ENCODE assay signal across 17 cellular contexts in genomic region chr15:24933716-24934115, GRCh38. TPM values are rescaled to one million over a fixed set of nuclear protein-coding genes. Genes with fewer than 3 reads are reported as not detected.
DNase-seq lines count a peak whose midpoint lies in the region; ATAC-seq and TF ChIP-seq lines count a peak whose summit lies in the region.
"Had no signal": no experiment of that assay in that cellular context is flagged by ENCODE, and none has a peak within 500 bp of the region (broad histone marks: within the 10 kb centered on the region; RNA-seq: fewer than 3 reads in every experiment).

No MANE protein-coding gene starts in this region.

- peaks cover 50% of the 10 kb centered on the region for H3K9me3 Mint-ChIP-seq in T-helper 2 cell treated with Interferon-gamma antibody and Interleukin-4, amounts not matched to agents 5 μg/mL and 100 μg/mL, for 36 hours

- H3K4me1 ChIP-seq in right atrium auricular region (no peaks in the 10 kb centered on the region), sigmoid colon (no peaks in the 10 kb centered on the region), uterus (no peaks in the 10 kb centered on the region)

- 92 to 93% methylated on average over 7 of the region's 7 CpGs for WGBS in sigmoid colon, 2 donors

- H3K27me3 ChIP-seq in right atrium auricular region (no peaks in the 10 kb centered on the region), sigmoid colon (no peaks in the 10 kb centered on the region), uterus (no peaks in the 10 kb centered on the region), dorsolateral prefrontal cortex (no peaks in the 10 kb centered on the region)

- H3K27ac ChIP-seq in right atrium auricular region (peak overlapping the region; percentile 19 to 70), sigmoid colon (no peak overlapping the region), uterus (no peak overlapping the region), dorsolateral prefrontal cortex (no peak overlapping the region)
- H3K27ac ChIP-seq: 22Rv1 had no signal

- no peak for TF ChIP-seq POLR2A in sigmoid colon (IDR thresholded peaks at IDR 0.05)
- TF ChIP-seq POLR2A in uterus (IDR thresholded peaks at IDR 0.05) = no peak

- H3K9me3 ChIP-seq in right atrium auricular region (no peaks in the 10 kb centered on the region), sigmoid colon (peaks cover 0 to 18% (median 0%) of the 10 kb centered on the region in 4 donors), uterus (no peaks in the 10 kb centered on the region)

- DNase-seq in Right ventricle myocardium inferior (ENCODE audit: missing footprints) = no peak
- no peak for DNase-seq in cardiac septum (ENCODE audit: low spot score)
- no peak for DNase-seq in right atrium auricular region (ENCODE audit: low spot score)
- DNase-seq in sigmoid colon = peak; percentile 9
- DNase-seq in T-helper 2 cell treated with Interferon-gamma antibody and Interleukin-4, amounts not matched to agents 5 μg/mL and 100 μg/mL, for 36 hours (ENCODE audit: low spot score) = no peak
- no peak for DNase-seq in uterus
- no peak for DNase-seq in dorsolateral prefrontal cortex
- DNase-seq: CD8-positive, alpha-beta T cell; COR-L47; DMS153; DMS79 treated with DMSO at 0.1 percent for 48 hours; EL; GOT3; H9 had no signal

- TF ChIP-seq CTCF in right atrium auricular region (IDR thresholded peaks at IDR 0.05) = no peak
- TF ChIP-seq CTCF in sigmoid colon (IDR thresholded peaks at IDR 0.05) = no peak
- TF ChIP-seq CTCF in uterus (IDR thresholded peaks at IDR 0.05) = no peak
- TF ChIP-seq CTCF in dorsolateral prefrontal cortex (IDR thresholded peaks at IDR 0.05 in 54 of 56, conservative IDR thresholded peaks at IDR 0.05 in 2 of 56; ENCODE audit: low read depth in 1 of 56, partially characterized antibody in 56 of 56) = no peak

- H3K27ac Mint-ChIP-seq in T-helper 2 cell treated with Interferon-gamma antibody and Interleukin-4, amounts not matched to agents 5 μg/mL and 100 μg/mL, for 36 hours = no peak overlapping the region
- H3K27ac Mint-ChIP-seq: CD8-positive, alpha-beta T cell had no signal

- H3K4me3 Mint-ChIP-seq in T-helper 2 cell treated with Interferon-gamma antibody and Interleukin-4, amounts not matched to agents 5 μg/mL and 100 μg/mL, for 36 hours = no peak overlapping the region
- H3K4me3 Mint-ChIP-seq: CD14-positive monocyte; CD8-positive, alpha-beta T cell; H9 had no signal

- intact Hi-C loops in Right ventricle myocardium inferior (cut with DNase I) (no loop called here), cardiac septum (cut with DNase I) (no loop called here), sigmoid colon (cut with DNase I) (no loop called here), uterus (cut with DNase I; ENCODE audit: low total_unique reads) (no loop called here), dorsolateral prefrontal cortex (cut with DNase I) (no loop called here)

- H3K36me3 Mint-ChIP-seq in T-helper 2 cell treated with Interferon-gamma antibody and Interleukin-4, amounts not matched to agents 5 μg/mL and 100 μg/mL, for 36 hours (ENCODE audit: low read depth) = no peaks in the 10 kb centered on the region
- H3K36me3 Mint-ChIP-seq: CD14-positive monocyte; CD8-positive, alpha-beta T cell had no signal

- H3K4me3 ChIP-seq in right atrium auricular region (no peak overlapping the region), sigmoid colon (no peak overlapping the region), uterus (no peak overlapping the region), dorsolateral prefrontal cortex (no peak overlapping the region)

- H3K27me3 Mint-ChIP-seq in T-helper 2 cell treated with Interferon-gamma antibody and Interleukin-4, amounts not matched to agents 5 μg/mL and 100 μg/mL, for 36 hours (ENCODE audit: low read depth) = no peaks in the 10 kb centered on the region

- TF ChIP-seq EP300 in sigmoid colon (IDR thresholded peaks at IDR 0.05) = no peak

- H3K4me1 Mint-ChIP-seq in T-helper 2 cell treated with Interferon-gamma antibody and Interleukin-4, amounts not matched to agents 5 μg/mL and 100 μg/mL, for 36 hours (ENCODE audit: low read depth) = no peaks in the 10 kb centered on the region
- H3K4me1 Mint-ChIP-seq: CD14-positive monocyte had no signal

- H3K36me3 ChIP-seq in right atrium auricular region (no peaks in the 10 kb centered on the region), sigmoid colon (no peaks in the 10 kb centered on the region), uterus (no peaks in the 10 kb centered on the region)

- ATAC-seq in Right ventricle myocardium inferior (peak; percentile 56), HG03159 (IDR thresholded peaks at IDR 0.05; ENCODE audit: unreplicated experiment) (no peak)
- ATAC-seq: CD8-positive, alpha-beta T cell had no signal

RNA-seq across cellular contexts. Expression of gene SNRPN, which starts 21.1 kb away (rescaled TPM):
- total RNA-seq in Right ventricle myocardium inferior (408 TPM), cardiac septum (359 TPM), right atrium auricular region (100 to 1,000 TPM; 360 to 381 TPM), sigmoid colon (100 to 1,000 TPM in 3 of 4 donors, 10 to 100 TPM in 1; 84.5 to 134 (median 110) TPM), uterus (100 to 1,000 TPM in 1 of 4 donors, 10 to 100 TPM in 3; 81.7 to 119 (median 89.5) TPM), dorsolateral prefrontal cortex (100 to 1,000 TPM; 259 to 868 (median 616) TPM)
- 10 to 100 TPM; 28.4 to 56.4 (median 53.5) TPM for polyA plus RNA-seq in sigmoid colon

RNA-seq across cellular contexts. Expression of gene SNURF, which starts 21.1 kb away (rescaled TPM):
- total RNA-seq in Right ventricle myocardium inferior = 57.8 TPM
- 62.1 TPM for total RNA-seq in cardiac septum
- 10 to 100 TPM in 1 of 2 donors, 1 to 10 TPM in 1; 6.3 to 15.4 TPM for total RNA-seq in right atrium auricular region
- total RNA-seq in sigmoid colon = 10 to 100 TPM in 2 of 4 donors, 1 to 10 TPM in 2; 3.3 to 21.8 (median 9.1) TPM
- polyA plus RNA-seq in sigmoid colon = 10 to 100 TPM in 1 of 3 donors, 1 to 10 TPM in 2; 4.4 to 34.2 (median 5.7) TPM
- total RNA-seq in uterus = 10 to 100 TPM in 3 of 4 donors, 1 to 10 TPM in 1; 1.5 to 23.2 (median 22.0) TPM
- 100 to 1,000 TPM in 74 of 120 experiments, 10 to 100 TPM in 46; 25.7 to 267 (median 113) TPM for total RNA-seq in dorsolateral prefrontal cortex

Comparison
In these comparisons a context has a peak if more than half of its experiments do, and no peak if none do; other contexts are left out.
1. H3K27ac ChIP-seq: peak in right atrium auricular region (2 of 2); none in sigmoid colon (0 of 4), uterus (0 of 2) and dorsolateral prefrontal cortex (0 of 59).